8 cellular contexts compared by ENCODE assay signal in the genomic region with DNA sequence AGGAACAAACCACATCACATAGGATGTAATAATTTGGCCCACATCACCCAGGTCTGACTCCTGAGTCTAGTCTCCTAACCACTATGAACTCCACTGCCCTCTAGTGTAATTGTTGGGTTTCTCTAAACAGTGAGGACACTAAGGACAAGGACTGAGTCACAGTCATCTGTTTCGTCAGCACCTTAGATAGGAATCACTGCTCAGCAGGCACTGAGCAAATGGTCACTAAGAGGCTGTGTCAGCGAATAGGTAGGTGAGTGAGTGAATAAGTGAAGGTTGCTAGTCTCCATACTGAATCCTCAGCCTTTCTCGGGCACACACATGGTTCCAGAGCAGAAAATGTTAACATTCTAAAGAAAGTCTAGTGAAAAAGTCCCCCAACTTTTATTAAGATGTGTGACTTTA.
DNase-seq lines count a peak whose midpoint lies in the region; ATAC-seq and TF ChIP-seq lines count a peak whose summit lies in the region.

No MANE protein-coding gene starts in this region.

- DNase-seq in DMS114 treated with DMSO at 0.1 percent for 48 hours (lab: John Stamatoyannopoulos, UW; ENCODE audit: unreplicated experiment) (peak; percentile 30), NT2/D1 (ENCODE audit: low read depth, low spot score) (peak; percentile 18), dorsolateral prefrontal cortex (no peak), vagina (ENCODE audit: extremely low spot score in 2 of 2) (no peak)
- no peak for DNase-seq in stimulated activated CD4-positive, alpha-beta T cell treated with anti-CD3 and anti-CD28 coated beads, Interleukin-4, amount 100 ng/mL, for 24 hours

- no peak overlapping the region for H3K4me3 Mint-ChIP-seq in nephron

- TF ChIP-seq CTCF in dorsolateral prefrontal cortex (IDR thresholded peaks at IDR 0.05 in 54 of 56, conservative IDR thresholded peaks at IDR 0.05 in 2 of 56; ENCODE audit: low read depth in 1 of 56, partially characterized antibody in 56 of 56) = peak in 50 of 56 donors; percentile 17 to 60 (median 42)
- peak; percentile 32 to 54 (median 33) for TF ChIP-seq CTCF in nephron (IDR thresholded peaks at IDR 0.05; ENCODE audit: unreplicated experiment in 3 of 3)
- TF ChIP-seq CTCF in vagina (IDR thresholded peaks at IDR 0.05) = peak in 1 of 3 experiments; percentile 8

- ATAC-seq in GM19372 (IDR thresholded peaks at IDR 0.05; ENCODE audit: low read depth, unreplicated experiment) (peak; percentile 82), HG03521 (IDR thresholded peaks at IDR 0.05; ENCODE audit: unreplicated experiment) (peak; percentile 78)

- H3K9ac ChIP-seq in NT2/D1 (ENCODE audit: insufficient read length, low read depth) = no peak overlapping the region

- peaks cover 14% of the 10 kb centered on the region for H3K27me3 Mint-ChIP-seq in nephron (ENCODE audit: low read depth)

- H3K27ac ChIP-seq in dorsolateral prefrontal cortex = peak overlapping the region in 13 of 59 donors; percentile 3 to 95 (median 27)
- H3K27ac ChIP-seq in vagina = no peak overlapping the region

- TF ChIP-seq POLR2A in vagina (IDR thresholded peaks at IDR 0.05) = no peak

- H3K4me1 ChIP-seq in NT2/D1 (ENCODE audit: insufficient read depth, insufficient read length) (no peaks in the 10 kb centered on the region), vagina (peaks cover 17% of the 10 kb centered on the region)

- H3K36me3 ChIP-seq in NT2/D1 (ENCODE audit: insufficient read depth, insufficient read length, low read length) (no peaks in the 10 kb centered on the region), vagina (no peaks in the 10 kb centered on the region)

- H3K9me3 ChIP-seq in NT2/D1 (ENCODE audit: insufficient read depth, low read length) (no peaks in the 10 kb centered on the region), vagina (no peaks in the 10 kb centered on the region)

- H3K9me3 Mint-ChIP-seq in nephron = no peaks in the 10 kb centered on the region

- H3K36me3 Mint-ChIP-seq in nephron (ENCODE audit: low read depth) = no peaks in the 10 kb centered on the region

- H3K4me3 ChIP-seq in NT2/D1 (ENCODE audit: insufficient read length, low read depth) = no peak overlapping the region
- H3K4me3 ChIP-seq in dorsolateral prefrontal cortex = no peak overlapping the region
- H3K4me3 ChIP-seq in vagina = no peak overlapping the region

- intact Hi-C loops in dorsolateral prefrontal cortex (cut with DNase I) (no loop called here), vagina (cut with DNase I) (no loop called here)

- no peaks in the 10 kb centered on the region for H3K27me3 ChIP-seq in NT2/D1 (ENCODE audit: insufficient read depth, insufficient read length)
- no peaks in the 10 kb centered on the region for H3K27me3 ChIP-seq in dorsolateral prefrontal cortex
- no peaks in the 10 kb centered on the region for H3K27me3 ChIP-seq in vagina

- H3K4me1 Mint-ChIP-seq in nephron = peaks cover 9% of the 10 kb centered on the region

- no peak overlapping the region for H3K27ac Mint-ChIP-seq in nephron

Comparison
In these comparisons a context has a peak if more than half of its experiments do, and no peak if none do; other contexts are left out.
1. DNase-seq: peak in DMS114 treated with DMSO at 0.1 percent for 48 hours (single experiment) and NT2/D1 (single experiment); none in dorsolateral prefrontal cortex (0 of 10), stimulated activated CD4-positive, alpha-beta T cell treated with anti-CD3 and anti-CD28 coated beads, Interleukin-4, amount 100 ng/mL, for 24 hours (single experiment) and vagina (0 of 2).